In genomic region chr16:12811441-12812198, GRCh38 we compare ENCODE assay signal across 17 cellular contexts.
"Had no signal": no experiment of that assay in that cellular context is flagged by ENCODE, and none has a peak within 500 bp of the region (broad histone marks: within the 10 kb centered on the region; RNA-seq: fewer than 3 reads in every experiment).

No MANE protein-coding gene starts in this region.

- H3K27ac ChIP-seq: foreskin keratinocyte, parathyroid adenoma, tibial artery, vagina had no signal

- H3K4me3 Mint-ChIP-seq: activated naive CD8-positive, alpha-beta T cell treated with anti-CD3 and anti-CD28 coated beads for 36 hours; activated T-helper 1 cell treated with anti-CD3 and anti-CD28 coated beads, Interleukin-12 subunit alpha, Interleukin-12 subunit beta, Interleukin-2, Interleukin-4 antibody, amounts not matched to agents 30 ng/mL and 10 ng/mL and 1 ng/mL, durations not matched to agents 14 hours and 24 hours and 36 hours; naive thymus-derived CD8-positive, alpha-beta T cell; stimulated activated naive CD8-positive, alpha-beta T cell treated with anti-CD3 and anti-CD28 coated beads, Interleukin-15, Interleukin-2, amounts not matched to agents 100 ng/mL and 50 ng/mL, for 24 hours; T-helper 2 cell treated with Interferon-gamma antibody and Interleukin-4, amounts not matched to agents 5 μg/mL and 100 μg/mL, for 36 hours had no signal

- H3K9me3 ChIP-seq: tibial artery, vagina had no signal

- H3K4me2 ChIP-seq: smooth muscle cell had no signal

- H3K4me3 ChIP-seq: lung, smooth muscle cell, tibial artery, vagina had no signal

- H3K36me3 ChIP-seq: tibial artery, vagina had no signal

- H3K79me2 ChIP-seq: parathyroid adenoma had no signal

- H3K4me1 Mint-ChIP-seq: brain had no signal

- H3K27ac Mint-ChIP-seq: activated naive CD8-positive, alpha-beta T cell treated with anti-CD3 and anti-CD28 coated beads for 36 hours; activated T-helper 1 cell treated with anti-CD3 and anti-CD28 coated beads, Interleukin-12 subunit alpha, Interleukin-12 subunit beta, Interleukin-2, Interleukin-4 antibody, amounts not matched to agents 30 ng/mL and 10 ng/mL and 1 ng/mL, durations not matched to agents 14 hours and 24 hours and 36 hours; brain; naive thymus-derived CD8-positive, alpha-beta T cell; stimulated activated naive CD8-positive, alpha-beta T cell treated with anti-CD3 and anti-CD28 coated beads, Interleukin-15, Interleukin-2, amounts not matched to agents 100 ng/mL and 50 ng/mL, for 24 hours; T-helper 2 cell treated with Interferon-gamma antibody and Interleukin-4, amounts not matched to agents 5 μg/mL and 100 μg/mL, for 36 hours had no signal

- H3K27me3 ChIP-seq: foreskin keratinocyte, tibial artery, vagina had no signal

- DNase-seq: activated naive CD8-positive, alpha-beta T cell treated with anti-CD3 and anti-CD28 coated beads for 36 hours; effector memory CD4-positive, alpha-beta T cell; foreskin keratinocyte; left colon; naive thymus-derived CD8-positive, alpha-beta T cell; right cardiac atrium; stimulated activated CD4-positive, alpha-beta T cell treated with anti-CD3 and anti-CD28 coated beads, Interleukin-4, amount 100 ng/mL, for 4 hours; stimulated activated CD8-positive, alpha-beta memory T cell treated with anti-CD3 and anti-CD28 coated beads, Interleukin-4, amount 100 ng/mL, for 48 hours; tibial artery had no signal

- H3K4me1 ChIP-seq: foreskin keratinocyte, parathyroid adenoma had no signal

- H3K36me3 Mint-ChIP-seq: activated naive CD8-positive, alpha-beta T cell treated with anti-CD3 and anti-CD28 coated beads for 36 hours; brain had no signal

- H3K9ac ChIP-seq: parathyroid adenoma had no signal

- H3K9me3 Mint-ChIP-seq: stimulated activated naive CD8-positive, alpha-beta T cell treated with anti-CD3 and anti-CD28 coated beads, Interleukin-15, Interleukin-2, amounts not matched to agents 100 ng/mL and 50 ng/mL, for 24 hours had no signal

- ATAC-seq: foreskin keratinocyte; left colon; naive thymus-derived CD8-positive, alpha-beta T cell; right cardiac atrium had no signal

- H2AFZ ChIP-seq: parathyroid adenoma had no signal
